8 cellular contexts compared by ENCODE assay signal in genomic region chr3:101685050-101685400, GRCh38. TPM values are rescaled to one million over a fixed set of nuclear protein-coding genes. Genes with fewer than 3 reads are reported as not detected.
DNase-seq lines count a peak whose midpoint lies in the region; ATAC-seq and TF ChIP-seq lines count a peak whose summit lies in the region.

No MANE protein-coding gene starts in this region.

- intact Hi-C loops in activated T-helper 1 cell treated with anti-CD3 and anti-CD28 coated beads, Interleukin-12 subunit alpha, Interleukin-12 subunit beta, Interleukin-2, Interleukin-4 antibody, amounts not matched to agents 30 ng/mL and 10 ng/mL and 1 ng/mL, durations not matched to agents 14 hours and 24 hours and 36 hours (cut with micrococcal nuclease), result loop anchor here (5.0 to 10.0 kb wide), 2 partner anchors 542 to 1350 kb away; partner anchors contain the start of gene NIT2

- peak overlapping the region; percentile 99 for H3K27ac Mint-ChIP-seq in HFFc6
- peak overlapping the region; percentile 97 for H3K27ac Mint-ChIP-seq in activated T-helper 1 cell treated with anti-CD3 and anti-CD28 coated beads, Interleukin-12 subunit alpha, Interleukin-12 subunit beta, Interleukin-2, Interleukin-4 antibody, amounts not matched to agents 30 ng/mL and 10 ng/mL and 1 ng/mL, durations not matched to agents 14 hours and 24 hours and 36 hours
- H3K27ac Mint-ChIP-seq in stimulated activated memory B cell treated with anti-CD40 and anti-IgM and Interleukin-4, amounts not matched to agents 10 μg/mL and 1 μg/mL and 100 μg/mL, for 72 hours, result peak overlapping the region; percentile 97

- H3K27me3 Mint-ChIP-seq in HFFc6 (ENCODE audit: insufficient read depth), result peaks cover 6% of the 10 kb centered on the region; the same call in 1 of the 2 replicates
- no peaks in the 10 kb centered on the region for H3K27me3 Mint-ChIP-seq in activated T-helper 1 cell treated with anti-CD3 and anti-CD28 coated beads, Interleukin-12 subunit alpha, Interleukin-12 subunit beta, Interleukin-2, Interleukin-4 antibody, amounts not matched to agents 30 ng/mL and 10 ng/mL and 1 ng/mL, durations not matched to agents 14 hours and 24 hours and 36 hours (ENCODE audit: insufficient read depth)
- H3K27me3 Mint-ChIP-seq in stimulated activated memory B cell treated with anti-CD40 and anti-IgM and Interleukin-4, amounts not matched to agents 10 μg/mL and 1 μg/mL and 100 μg/mL, for 72 hours, result no peaks in the 10 kb centered on the region

- peak overlapping the region; percentile 89 for H3K4me3 ChIP-seq in iPS-11a (ENCODE audit: low read depth, low read length)

- H3K4me3 Mint-ChIP-seq in HFFc6, result peak overlapping the region; percentile 99
- H3K4me3 Mint-ChIP-seq in activated T-helper 1 cell treated with anti-CD3 and anti-CD28 coated beads, Interleukin-12 subunit alpha, Interleukin-12 subunit beta, Interleukin-2, Interleukin-4 antibody, amounts not matched to agents 30 ng/mL and 10 ng/mL and 1 ng/mL, durations not matched to agents 14 hours and 24 hours and 36 hours, result peak overlapping the region; percentile 99
- peak overlapping the region; percentile 100 for H3K4me3 Mint-ChIP-seq in stimulated activated memory B cell treated with anti-CD40 and anti-IgM and Interleukin-4, amounts not matched to agents 10 μg/mL and 1 μg/mL and 100 μg/mL, for 72 hours

- no peaks in the 10 kb centered on the region for H3K9me3 Mint-ChIP-seq in HFFc6
- H3K9me3 Mint-ChIP-seq in activated T-helper 1 cell treated with anti-CD3 and anti-CD28 coated beads, Interleukin-12 subunit alpha, Interleukin-12 subunit beta, Interleukin-2, Interleukin-4 antibody, amounts not matched to agents 30 ng/mL and 10 ng/mL and 1 ng/mL, durations not matched to agents 14 hours and 24 hours and 36 hours, result no peaks in the 10 kb centered on the region
- no peaks in the 10 kb centered on the region for H3K9me3 Mint-ChIP-seq in stimulated activated memory B cell treated with anti-CD40 and anti-IgM and Interleukin-4, amounts not matched to agents 10 μg/mL and 1 μg/mL and 100 μg/mL, for 72 hours

- no peak for ATAC-seq in stimulated activated memory B cell treated with anti-CD40 and anti-IgM and Interleukin-4, amounts not matched to agents 10 μg/mL and 1 μg/mL and 100 μg/mL, for 72 hours
- ATAC-seq in HG03354 (IDR thresholded peaks at IDR 0.05; ENCODE audit: poor library complexity, severe bottlenecking, unreplicated experiment) (no peak), GM18498 (IDR thresholded peaks at IDR 0.05; ENCODE audit: unreplicated experiment) (no peak)

- no peak for DNase-seq in HFFc6
- no peak for DNase-seq in activated T-helper 1 cell treated with anti-CD3 and anti-CD28 coated beads, Interleukin-12 subunit alpha, Interleukin-12 subunit beta, Interleukin-2, Interleukin-4 antibody, amounts not matched to agents 30 ng/mL and 10 ng/mL and 1 ng/mL, durations not matched to agents 14 hours and 24 hours and 36 hours (ENCODE audit: low spot score)
- no peak for DNase-seq in stimulated activated CD4-positive, alpha-beta T cell treated with anti-CD3 and anti-CD28 coated beads, Interleukin-2, amount 100 ng/mL, for 24 hours
- DNase-seq in stimulated activated CD4-positive, alpha-beta T cell treated with anti-CD3 and anti-CD28 coated beads, Interleukin-2, amount 100 ng/mL, for 48 hours, result no peak

- peaks cover 30% of the 10 kb centered on the region for H3K4me1 Mint-ChIP-seq in HFFc6 (ENCODE audit: low read depth)
- H3K4me1 Mint-ChIP-seq in activated T-helper 1 cell treated with anti-CD3 and anti-CD28 coated beads, Interleukin-12 subunit alpha, Interleukin-12 subunit beta, Interleukin-2, Interleukin-4 antibody, amounts not matched to agents 30 ng/mL and 10 ng/mL and 1 ng/mL, durations not matched to agents 14 hours and 24 hours and 36 hours (ENCODE audit: low read depth), result peaks cover 33% of the 10 kb centered on the region
- H3K4me1 Mint-ChIP-seq in stimulated activated memory B cell treated with anti-CD40 and anti-IgM and Interleukin-4, amounts not matched to agents 10 μg/mL and 1 μg/mL and 100 μg/mL, for 72 hours, result peaks cover 42% of the 10 kb centered on the region

- 0 out of 2 replicates have a peak, but pooled peaks have one; percentile 21 for TF ChIP-seq CTCF in HFFc6 (IDR thresholded peaks at IDR 0.05)

- peaks cover 47% of the 10 kb centered on the region for H3K36me3 Mint-ChIP-seq in HFFc6 (ENCODE audit: low read depth)
- peaks cover 37% of the 10 kb centered on the region for H3K36me3 Mint-ChIP-seq in activated T-helper 1 cell treated with anti-CD3 and anti-CD28 coated beads, Interleukin-12 subunit alpha, Interleukin-12 subunit beta, Interleukin-2, Interleukin-4 antibody, amounts not matched to agents 30 ng/mL and 10 ng/mL and 1 ng/mL, durations not matched to agents 14 hours and 24 hours and 36 hours (ENCODE audit: low read depth)
- H3K36me3 Mint-ChIP-seq in stimulated activated memory B cell treated with anti-CD40 and anti-IgM and Interleukin-4, amounts not matched to agents 10 μg/mL and 1 μg/mL and 100 μg/mL, for 72 hours, result peaks cover 40% of the 10 kb centered on the region

RNA-seq across cellular contexts. Expression of gene RPL24, which starts 1.5 kb away (rescaled TPM):
- 1,000 to 10,000 TPM in 5 of 6 experiments, 100 to 1,000 TPM in 1; 995 to 1,172 (median 1,151) TPM for total RNA-seq in HFFc6 (2021; fragmentation: NEBNext Ultra II Directional; extraction: Animal tissue kit (Norgen Biotek cat#: 25700))
- 1,454 and 1,462 TPM in 2 replicates for total RNA-seq in activated T-helper 1 cell treated with anti-CD3 and anti-CD28 coated beads, Interleukin-12 subunit alpha, Interleukin-12 subunit beta, Interleukin-2, Interleukin-4 antibody, amounts not matched to agents 30 ng/mL and 10 ng/mL and 1 ng/mL, durations not matched to agents 14 hours and 24 hours and 36 hours

RNA-seq across cellular contexts. Expression of gene ZBTB11, which starts 8.1 kb away (rescaled TPM):
- 10 to 100 TPM; 13.0 to 16.3 (median 15.5) TPM for total RNA-seq in HFFc6 (2021; fragmentation: NEBNext Ultra II Directional; extraction: Animal tissue kit (Norgen Biotek cat#: 25700))
- 29.0 and 31.9 TPM in 2 replicates for total RNA-seq in activated T-helper 1 cell treated with anti-CD3 and anti-CD28 coated beads, Interleukin-12 subunit alpha, Interleukin-12 subunit beta, Interleukin-2, Interleukin-4 antibody, amounts not matched to agents 30 ng/mL and 10 ng/mL and 1 ng/mL, durations not matched to agents 14 hours and 24 hours and 36 hours

RNA-seq across cellular contexts. Expression of gene CEP97, which starts 39.4 kb away (rescaled TPM):
- 10 to 100 TPM; 10.6 to 17.4 (median 14.0) TPM for total RNA-seq in HFFc6 (2021; fragmentation: NEBNext Ultra II Directional; extraction: Animal tissue kit (Norgen Biotek cat#: 25700))
- 20.2 and 20.6 TPM in 2 replicates for total RNA-seq in activated T-helper 1 cell treated with anti-CD3 and anti-CD28 coated beads, Interleukin-12 subunit alpha, Interleukin-12 subunit beta, Interleukin-2, Interleukin-4 antibody, amounts not matched to agents 30 ng/mL and 10 ng/mL and 1 ng/mL, durations not matched to agents 14 hours and 24 hours and 36 hours
